Comparison of ENCODE assay signal across 8 cellular contexts in genomic region chr20:34516038-34516873, GRCh38. TPM values are rescaled to one million over a fixed set of nuclear protein-coding genes. Genes with fewer than 3 reads are reported as not detected.
DNase-seq lines count a peak whose midpoint lies in the region; ATAC-seq, FAIRE-seq and TF ChIP-seq lines count a peak whose summit lies in the region.

Gene DYNLRB1, plus strand, starts transcription at chr20:34516422. Its CDS starts 37 bp downstream, at chr20:34516459.

- peak within 1 kb of the TSS; percentile 95 for H3K27ac Mint-ChIP-seq in activated naive CD8-positive, alpha-beta T cell treated with anti-CD3 and anti-CD28 coated beads, Interleukin-2, amount 50 U/mL, for 24 hours

- H3K4me1 ChIP-seq in pancreas (peaks cover 0 to 9% (median 6%) of the 10 kb centered on the region in 3 donors), thyroid gland (peaks cover 30 to 49% of the 10 kb centered on the region in 2 donors)

- intact Hi-C loops in Right ventricle myocardium superior (cut with DNase I) (loop anchor here (10.0 kb wide), 1 partner anchor 201 kb away; no protein-coding TSS in a partner anchor), pancreas (cut with DNase I) (no loop called here), thyroid gland (cut with DNase I) (no loop called here)

- TF ChIP-seq CTCF in GM12865 (IDR thresholded peaks at IDR 0.05; ENCODE audit: insufficient read depth, low read depth, low read length, missing control alignments) (no peak), pancreas (IDR thresholded peaks at IDR 0.05) (no peak), thyroid gland (IDR thresholded peaks at IDR 0.05) (peak in 1 of 6 experiments; percentile 27)

- H3K27ac ChIP-seq in pancreas: peak within 1 kb of the TSS; percentile 81 to 92 (median 90)
- peak within 1 kb of the TSS; percentile 83 to 99 (median 95) for H3K27ac ChIP-seq in thyroid gland

- H3K36me3 ChIP-seq in pancreas (no peaks in the 10 kb centered on the region), thyroid gland (no peaks in the 10 kb centered on the region)

- no peaks in the 10 kb centered on the region for H3K9me3 Mint-ChIP-seq in activated naive CD8-positive, alpha-beta T cell treated with anti-CD3 and anti-CD28 coated beads, Interleukin-2, amount 50 U/mL, for 24 hours

- DNase-seq in GM12865 (ENCODE audit: low read depth) (peak; percentile 97), NCI-H1436 (lab: John Stamatoyannopoulos, UW) (peak; percentile 94), SW480 (ENCODE audit: low spot score) (peak; percentile 97), Right ventricle myocardium superior (peak; percentile 97), pancreas (peak; percentile 95 to 100 (median 97)), thyroid gland (peak; percentile 98 to 99)
- peak; percentile 98 for DNase-seq in activated naive CD8-positive, alpha-beta T cell treated with anti-CD3 and anti-CD28 coated beads, Interleukin-2, amount 50 U/mL, for 24 hours

- FAIRE-seq in pancreas (lab: Jason Lieb, UNC): no peak

- H3K27me3 Mint-ChIP-seq in activated naive CD8-positive, alpha-beta T cell treated with anti-CD3 and anti-CD28 coated beads, Interleukin-2, amount 50 U/mL, for 24 hours: no peaks in the 10 kb centered on the region

- H3K4me1 Mint-ChIP-seq in activated naive CD8-positive, alpha-beta T cell treated with anti-CD3 and anti-CD28 coated beads, Interleukin-2, amount 50 U/mL, for 24 hours: peaks cover 53% of the 10 kb centered on the region

- H3K4me3 Mint-ChIP-seq in activated naive CD8-positive, alpha-beta T cell treated with anti-CD3 and anti-CD28 coated beads, Interleukin-2, amount 50 U/mL, for 24 hours: peak within 1 kb of the TSS; percentile 86

- peak; percentile 64 for ATAC-seq in HG02763 (IDR thresholded peaks at IDR 0.05; ENCODE audit: unreplicated experiment)
- peak; percentile 91 for ATAC-seq in activated naive CD8-positive, alpha-beta T cell treated with anti-CD3 and anti-CD28 coated beads, Interleukin-2, amount 50 U/mL, for 24 hours
- ATAC-seq in Right ventricle myocardium superior (ENCODE audit: poor library complexity): peak; percentile 97
- peak; percentile 93 to 98 (median 95) for ATAC-seq in pancreas

- 0% methylated on average over 57 to 61 of the region's 61 CpGs for WGBS in pancreas, 2 donors
- 1% methylated on average over 32 to 35 of the region's 61 CpGs for WGBS in thyroid gland, 2 donors

- peak in 1 of 2 donors; percentile 90 for TF ChIP-seq POLR2A in thyroid gland (IDR thresholded peaks at IDR 0.05)

- H3K36me3 Mint-ChIP-seq in activated naive CD8-positive, alpha-beta T cell treated with anti-CD3 and anti-CD28 coated beads, Interleukin-2, amount 50 U/mL, for 24 hours (ENCODE audit: low read depth): peaks cover 10% of the 10 kb centered on the region

- H3K9me3 ChIP-seq in pancreas (no peaks in the 10 kb centered on the region), thyroid gland (no peaks in the 10 kb centered on the region)

- peak within 1 kb of the TSS; percentile 62 for H3K4me3 ChIP-seq in GM12865 (ENCODE audit: low read depth, low read length)
- H3K4me3 ChIP-seq in pancreas: peak within 1 kb of the TSS; percentile 70 to 87 (median 80)
- H3K4me3 ChIP-seq in thyroid gland (replicated peaks in 1 of 3): peak within 1 kb of the TSS; percentile 55 to 77 (median 75)

- H3K27me3 ChIP-seq in pancreas (no peaks in the 10 kb centered on the region), thyroid gland (no peaks in the 10 kb centered on the region)

RNA-seq across cellular contexts. Expression of gene DYNLRB1, which starts in this region (rescaled TPM):
- total RNA-seq in Right ventricle myocardium superior (148 TPM), pancreas (10 to 100 TPM; 26.9 to 57.2 (median 38.5) TPM), thyroid gland (100 to 1,000 TPM; 119 to 231 (median 210) TPM)
- polyA plus RNA-seq in pancreas: 100 to 1,000 TPM; 129 to 178 TPM

Comparison
In these comparisons a context has a peak if more than half of its experiments do, and no peak if none do; other contexts are left out.
1. Peak in every context shown above with its lines: DNase-seq, ATAC-seq, H3K4me3 ChIP-seq and H3K27ac ChIP-seq.